In genomic region chr6:29201966-29202365, GRCh38 we compare ENCODE assay signal across 36 cellular contexts. TPM values are rescaled to one million over a fixed set of nuclear protein-coding genes. Genes with fewer than 3 reads are reported as not detected.
"Had no signal": no experiment of that assay in that cellular context is flagged by ENCODE, and none has a peak within 500 bp of the region (broad histone marks: within the 10 kb centered on the region; RNA-seq: fewer than 3 reads in every experiment).

No MANE protein-coding gene starts in this region.

- H3K27ac ChIP-seq: KMS-11, PC-9, RWPE1, SJCRH30, SK-N-MC had no signal

- H3K9me3 ChIP-seq: SJCRH30 had no signal

- ATAC-seq: Panc1, Right ventricle myocardium inferior, SK-N-SH treated with all-trans-retinoic acid at 6 μM for 48 hours had no signal

- DNase-seq: Karpas-422, MM.1S, MV-4-11, NCI-H1092, NCI-H1105, NCI-H1417 treated with DMSO at 0.1 percent for 48 hours, NCI-H1436 treated with DMSO at 0.1 percent for 48 hours, NCI-H187, NCI-H1930, NCI-H2029 treated with DMSO at 0.1 percent for 48 hours, NCI-H2081 treated with DMSO at 0.1 percent for 48 hours, NCI-H2107, NCI-H2171, NCI-H226, NCI-H446 treated with DMSO at 0.1 percent for 48 hours, NCI-H510A, NCI-H524, NCI-H526, NCI-H69, NCI-H748 treated with DMSO at 0.1 percent for 48 hours, NCI-H82, PC-9, SHP77, SIG-M5, SJCRH30 had no signal

- H3K4me1 ChIP-seq: SJCRH30 had no signal

- H3K36me3 ChIP-seq: SJCRH30 had no signal

- H3K4me3 ChIP-seq: PC-9, SJCRH30, SK-N-MC had no signal

- H3K27me3 ChIP-seq: SJCRH30 had no signal

RNA-seq across cellular contexts. Expression of gene OR2J2, which starts 31.3 kb away (rescaled TPM):
- total RNA-seq: LHCN-M2, MCF 10A, OCI-LY7, PC-9, Right ventricle myocardium inferior, RPMI7951, SJCRH30, SK-MEL-5 had no signal
